Comparison of ENCODE assay signal across 18 cellular contexts in genomic region chr7:127119517-127119916, GRCh38.
"Had no signal": no experiment of that assay in that cellular context is flagged by ENCODE, and none has a peak within 500 bp of the region (broad histone marks: within the 10 kb centered on the region; RNA-seq: fewer than 3 reads in every experiment).

No MANE protein-coding gene starts in this region.

- DNase-seq: activated CD4-positive, alpha-beta memory T cell treated with anti-CD3 and anti-CD28 coated beads for 36 hours; activated CD4-positive, alpha-beta T cell treated with anti-CD3 and anti-CD28 coated beads for 4 hours; activated CD4-positive, CD25-positive, alpha-beta regulatory T cell; activated naive CD4-positive, alpha-beta T cell treated with Interleukin-2 at 50 U/mL for 16 hours; activated naive CD8-positive, alpha-beta T cell treated with anti-CD3 and anti-CD28 coated beads, Interleukin-2, amount 10 ng/mL, durations not matched to agents 7 days and 5 days; activated T-cell treated with anti-CD3 and anti-CD28 coated beads, Interleukin-2, amount 50 U/mL, for 48 hours; amniotic stem cell; cerebellar nuclear complex; endodermal cell; esophagus squamous epithelium; gastrocnemius medialis; heart left ventricle; pancreas; psoas muscle; spleen; stimulated activated CD4-positive, alpha-beta T cell treated with anti-CD3 and anti-CD28 coated beads, Interleukin-4, amount 100 ng/mL, for 1 hour; stimulated activated naive CD4-positive, alpha-beta T cell; upper lobe of left lung had no signal
